Comparison of ENCODE assay signal across 32 cellular contexts in the genomic region with DNA sequence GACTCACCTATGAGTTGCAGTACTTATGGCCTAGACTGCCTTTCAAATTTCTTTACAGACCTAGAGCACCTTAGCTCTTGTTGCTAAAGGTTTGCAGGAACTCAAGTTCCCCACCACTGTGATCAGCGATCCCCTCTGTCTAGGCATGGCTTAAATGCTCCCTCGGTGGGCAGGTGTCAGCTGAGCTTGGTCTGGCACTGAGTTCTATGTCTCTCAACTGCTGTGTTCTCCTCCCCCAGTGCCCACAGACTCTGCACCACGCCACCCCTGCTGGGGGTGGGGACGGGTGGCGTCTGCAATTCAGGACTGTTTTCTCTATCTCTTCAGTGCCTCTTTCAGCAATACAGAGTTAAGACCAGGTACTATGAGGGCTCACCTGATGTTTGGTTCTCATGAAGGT. TPM values are rescaled to one million over a fixed set of nuclear protein-coding genes. Genes with fewer than 3 reads are reported as not detected.
"Had no signal": no experiment of that assay in that cellular context is flagged by ENCODE, and none has a peak within 500 bp of the region (broad histone marks: within the 10 kb centered on the region; RNA-seq: fewer than 3 reads in every experiment).

No MANE protein-coding gene starts in this region.

- H3K36me3 ChIP-seq: ascending aorta, breast epithelium, cardiac muscle cell, esophagus squamous epithelium, gastroesophageal sphincter had no signal

- H3K36me3 Mint-ChIP-seq: activated naive CD4-positive, alpha-beta T cell treated with anti-CD3 and anti-CD28 coated beads, Interleukin-2, amount 10 ng/mL, durations not matched to agents 7 days and 5 days; activated naive CD8-positive, alpha-beta T cell treated with anti-CD3 and anti-CD28 coated beads, Interleukin-2, amount 10 ng/mL, durations not matched to agents 7 days and 5 days; brain had no signal

- H3K27me3 Mint-ChIP-seq: activated CD4-positive, alpha-beta T cell treated with anti-CD3 and anti-CD28 coated beads, Interleukin-2, amount 10 ng/mL, durations not matched to agents 24 days and 14 days; activated naive CD4-positive, alpha-beta T cell treated with anti-CD3 and anti-CD28 coated beads, Interleukin-2, amount 10 ng/mL, durations not matched to agents 7 days and 5 days had no signal

- DNase-seq: activated CD4-positive, alpha-beta memory T cell treated with anti-CD3 and anti-CD28 coated beads for 36 hours; activated CD4-positive, alpha-beta T cell treated with anti-CD3 and anti-CD28 coated beads for 36 hours; activated CD4-positive, alpha-beta T cell treated with anti-CD3 and anti-CD28 coated beads, Interleukin-2, amount 10 ng/mL, durations not matched to agents 24 days and 14 days; activated CD4-positive, CD25-positive, alpha-beta regulatory T cell; activated CD4-positive, CD25-positive, alpha-beta regulatory T cell treated with anti-CD3 and anti-CD28 coated beads, Interleukin-2, amount 50 U/mL, for 72 hours; activated CD8-positive, alpha-beta T cell treated with anti-CD3 and anti-CD28 coated beads, Interleukin-2, amount 10 ng/mL, durations not matched to agents 7 days and 5 days; activated gamma-delta T cell; activated naive CD4-positive, alpha-beta T cell; activated naive CD4-positive, alpha-beta T cell treated with anti-CD3 and anti-CD28 coated beads, Interleukin-2, amount 10 ng/mL, durations not matched to agents 7 days and 5 days; activated naive CD8-positive, alpha-beta T cell treated with anti-CD3 and anti-CD28 coated beads, Interleukin-2, amount 10 ng/mL, durations not matched to agents 7 days and 5 days; activated T-cell treated with anti-CD3 and anti-CD28 coated beads, Interleukin-2, amount 50 U/mL, for 4 hours; effector CD8-positive, alpha-beta T cell; esophagus squamous epithelium; foreskin melanocyte; T-helper 2 cell had no signal

- H3K4me1 ChIP-seq: ascending aorta, breast epithelium, esophagus squamous epithelium, gastroesophageal sphincter had no signal

- H3K9me3 ChIP-seq: ascending aorta, breast epithelium, esophagus squamous epithelium, gastroesophageal sphincter had no signal

- H3K4me3 ChIP-seq: ascending aorta, breast epithelium, cardiac muscle cell, esophagus squamous epithelium, gastroesophageal sphincter had no signal

- FAIRE-seq: colon, endometrium, endothelial cell of umbilical vein had no signal

- H3K27ac Mint-ChIP-seq: activated CD4-positive, alpha-beta memory T cell treated with anti-CD3 and anti-CD28 coated beads for 36 hours; activated CD4-positive, alpha-beta T cell treated with anti-CD3 and anti-CD28 coated beads for 36 hours; activated CD4-positive, alpha-beta T cell treated with anti-CD3 and anti-CD28 coated beads, Interleukin-2, amount 10 ng/mL, durations not matched to agents 24 days and 14 days; activated CD8-positive, alpha-beta T cell treated with anti-CD3 and anti-CD28 coated beads, Interleukin-2, amount 10 ng/mL, durations not matched to agents 7 days and 5 days; activated naive CD4-positive, alpha-beta T cell treated with anti-CD3 and anti-CD28 coated beads, Interleukin-2, amount 10 ng/mL, durations not matched to agents 7 days and 5 days; activated naive CD4-positive, alpha-beta T cell treated with anti-CD3 and anti-CD28 coated beads, Interleukin-2, amount 50 U/mL, for 72 hours; activated naive CD8-positive, alpha-beta T cell treated with anti-CD3 and anti-CD28 coated beads, Interleukin-2, amount 10 ng/mL, durations not matched to agents 7 days and 5 days; activated T-helper 17 cell treated with anti-CD3 and anti-CD28 coated beads, Interleukin-2, amount 50 U/mL, for 72 hours; brain had no signal

- H3K4me3 Mint-ChIP-seq: activated CD4-positive, alpha-beta memory T cell treated with anti-CD3 and anti-CD28 coated beads for 36 hours; activated CD4-positive, alpha-beta T cell treated with anti-CD3 and anti-CD28 coated beads for 36 hours; activated CD4-positive, alpha-beta T cell treated with anti-CD3 and anti-CD28 coated beads, Interleukin-2, amount 10 ng/mL, durations not matched to agents 24 days and 14 days; activated CD8-positive, alpha-beta T cell treated with anti-CD3 and anti-CD28 coated beads, Interleukin-2, amount 10 ng/mL, durations not matched to agents 7 days and 5 days; activated naive CD4-positive, alpha-beta T cell treated with anti-CD3 and anti-CD28 coated beads, Interleukin-2, amount 10 ng/mL, durations not matched to agents 7 days and 5 days; activated naive CD8-positive, alpha-beta T cell treated with anti-CD3 and anti-CD28 coated beads, Interleukin-2, amount 10 ng/mL, durations not matched to agents 7 days and 5 days; activated T-cell treated with anti-CD3 and anti-CD28 coated beads, Interleukin-2, amount 50 U/mL, for 4 hours; activated T-helper 17 cell treated with anti-CD3 and anti-CD28 coated beads, Interleukin-2, amount 50 U/mL, for 72 hours; brain; central memory CD8-positive, alpha-beta T cell had no signal

- H3K27ac ChIP-seq: ascending aorta, breast epithelium, cardiac muscle cell, epithelial cell of prostate, esophagus squamous epithelium, gastroesophageal sphincter had no signal

- H3K4me1 Mint-ChIP-seq: activated CD4-positive, alpha-beta T cell treated with anti-CD3 and anti-CD28 coated beads for 36 hours; activated CD4-positive, alpha-beta T cell treated with anti-CD3 and anti-CD28 coated beads, Interleukin-2, amount 10 ng/mL, durations not matched to agents 24 days and 14 days; activated naive CD4-positive, alpha-beta T cell treated with anti-CD3 and anti-CD28 coated beads, Interleukin-2, amount 10 ng/mL, durations not matched to agents 7 days and 5 days; activated naive CD8-positive, alpha-beta T cell treated with anti-CD3 and anti-CD28 coated beads, Interleukin-2, amount 10 ng/mL, durations not matched to agents 7 days and 5 days; activated T-helper 17 cell treated with anti-CD3 and anti-CD28 coated beads, Interleukin-2, amount 50 U/mL, for 72 hours; brain; central memory CD8-positive, alpha-beta T cell had no signal

- ATAC-seq: activated CD4-positive, alpha-beta T cell treated with anti-CD3 and anti-CD28 coated beads for 36 hours; activated CD8-positive, alpha-beta T cell treated with anti-CD3 and anti-CD28 coated beads, Interleukin-2, amount 10 ng/mL, durations not matched to agents 7 days and 5 days; activated naive CD4-positive, alpha-beta T cell treated with anti-CD3 and anti-CD28 coated beads, Interleukin-2, amount 50 U/mL, for 72 hours; activated T-cell treated with anti-CD3 and anti-CD28 coated beads, Interleukin-2, amount 50 U/mL, for 4 hours; activated T-helper 17 cell treated with anti-CD3 and anti-CD28 coated beads, Interleukin-2, amount 50 U/mL, for 72 hours; gastroesophageal sphincter had no signal

RNA-seq across cellular contexts. Expression of gene TMEM271, which starts 30.5 kb away (rescaled TPM):
- total RNA-seq: activated CD4-positive, alpha-beta memory T cell treated with anti-CD3 and anti-CD28 coated beads for 36 hours; activated CD4-positive, alpha-beta T cell treated with anti-CD3 and anti-CD28 coated beads for 36 hours; activated CD4-positive, alpha-beta T cell treated with anti-CD3 and anti-CD28 coated beads, Interleukin-2, amount 10 ng/mL, durations not matched to agents 24 days and 14 days; activated CD8-positive, alpha-beta T cell treated with anti-CD3 and anti-CD28 coated beads, Interleukin-2, amount 10 ng/mL, durations not matched to agents 7 days and 5 days; activated naive CD4-positive, alpha-beta T cell treated with anti-CD3 and anti-CD28 coated beads, Interleukin-2, amount 50 U/mL, for 72 hours; activated naive CD8-positive, alpha-beta T cell treated with anti-CD3 and anti-CD28 coated beads, Interleukin-2, amount 10 ng/mL, durations not matched to agents 7 days and 5 days; activated T-cell treated with anti-CD3 and anti-CD28 coated beads, Interleukin-2, amount 50 U/mL, for 4 hours; activated T-helper 17 cell treated with anti-CD3 and anti-CD28 coated beads, Interleukin-2, amount 50 U/mL, for 72 hours; ascending aorta; breast epithelium; cardiac muscle cell; dermis microvascular lymphatic vessel endothelial cell; endothelial cell of umbilical vein; fibroblast of lung; fibroblast of villous mesenchyme; glomerular endothelial cell; T-helper 1 cell treated with Interleukin-12 subunit alpha and Interleukin-12 subunit beta and Interleukin-4 antibody, amounts not matched to agents 30 ng/mL and 1 ng/mL, for 36 hours had no signal
- polyA plus RNA-seq: cardiac muscle cell, endothelial cell of umbilical vein, fibroblast of lung had no signal
